8 cellular contexts compared by ENCODE assay signal in the genomic region with DNA sequence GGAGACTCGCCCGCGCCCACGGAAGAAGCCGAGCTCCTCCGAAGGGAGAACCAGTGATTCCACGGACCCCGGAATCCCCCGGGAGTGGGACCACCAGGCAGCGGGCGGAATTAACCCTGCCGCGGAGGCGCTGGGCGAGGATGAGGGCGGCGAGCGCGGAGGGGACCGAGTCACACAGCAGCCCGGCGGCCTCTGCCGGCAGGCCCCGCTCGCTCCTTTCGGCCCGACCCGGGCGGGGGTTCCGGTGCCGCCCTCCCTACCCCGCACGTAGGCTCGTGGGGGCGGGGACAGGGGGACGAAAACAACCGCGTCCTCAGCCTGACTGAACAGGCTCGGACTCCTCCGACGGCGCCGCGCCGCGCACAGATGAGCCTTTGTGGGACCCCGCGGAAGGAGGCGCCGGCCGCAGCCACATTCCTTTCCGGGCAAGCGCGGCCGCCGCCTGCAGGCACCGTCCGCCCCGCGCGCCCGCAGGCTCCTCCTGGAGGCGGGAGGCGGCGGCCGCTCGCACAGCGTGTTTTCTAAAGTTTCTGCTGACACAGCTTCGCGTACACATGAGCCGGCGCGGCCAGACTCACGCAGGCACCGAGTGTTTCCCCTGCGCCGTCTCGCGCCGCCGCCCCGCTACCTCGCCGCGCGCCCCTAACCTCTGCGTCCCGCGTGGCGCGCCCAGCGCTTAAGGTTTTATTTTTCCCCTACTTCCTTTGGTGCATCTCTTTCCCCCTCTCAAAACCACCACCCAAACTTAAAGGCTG.
DNase-seq lines count a peak whose midpoint lies in the region; ATAC-seq and TF ChIP-seq lines count a peak whose summit lies in the region.

No MANE protein-coding gene starts in this region.

- H3K9ac ChIP-seq in KMS-11 (peak overlapping the region; percentile 96), neural progenitor cell (peak overlapping the region; percentile 90), stomach smooth muscle (ENCODE audit: low read length in 2 of 2) (peak overlapping the region; percentile 89 to 93)

- H3K36me3 Mint-ChIP-seq in neural progenitor cell: peaks cover 6% of the 10 kb centered on the region

- peak; percentile 70 for ATAC-seq in GM21825 (IDR thresholded peaks at IDR 0.05; ENCODE audit: unreplicated experiment)
- ATAC-seq in RWPE2 (ENCODE audit: low read depth): peak; percentile 76

- H3K4me3 ChIP-seq in KMS-11 (IDR thresholded peaks at IDR 0.05; ENCODE audit: insufficient read depth, low read depth, low read length) (no peak overlapping the region), RWPE2 (ENCODE audit: severe bottlenecking) (peak overlapping the region; percentile 72), fibroblast of villous mesenchyme (ENCODE audit: low read depth, low read length) (peak overlapping the region; percentile 76), neural progenitor cell (peak overlapping the region; percentile 85), stomach smooth muscle (ENCODE audit: low read length in 2 of 2) (peak overlapping the region; percentile 75 to 83)

- in situ Hi-C loops in G401 (cut with HindIII; ENCODE audit: low sequenced_read_pairs): no loop called here

- H2AFZ ChIP-seq in KMS-11 (ENCODE audit: low read depth): peak overlapping the region; percentile 91
- H2AFZ ChIP-seq in neural progenitor cell (replicated peaks): peak overlapping the region; percentile 81

- H3K27me3 ChIP-seq in KMS-11 (ENCODE audit: insufficient read depth, low read depth) (no peaks in the 10 kb centered on the region), RWPE2 (ENCODE audit: insufficient read depth, poor library complexity, severe bottlenecking) (no peaks in the 10 kb centered on the region), neural progenitor cell (no peaks in the 10 kb centered on the region), stomach smooth muscle (ENCODE audit: control insufficient read depth in 1 of 2, insufficient read depth in 2 of 2, low read length in 2 of 2) (no peaks in the 10 kb centered on the region)

- H3K4me1 ChIP-seq in KMS-11 (ENCODE audit: low read depth, poor library complexity, severe bottlenecking) (peaks cover 58% of the 10 kb centered on the region), RWPE2 (ENCODE audit: insufficient read depth, poor library complexity, severe bottlenecking) (peaks cover 16% of the 10 kb centered on the region), neural progenitor cell (peaks cover 18% of the 10 kb centered on the region), stomach smooth muscle (ENCODE audit: control insufficient read depth, insufficient read depth, low read length) (peaks cover 8% of the 10 kb centered on the region)

- H4K20me1 ChIP-seq in KMS-11 (ENCODE audit: insufficient read depth): no peaks in the 10 kb centered on the region
- peaks cover 39% of the 10 kb centered on the region for H4K20me1 ChIP-seq in neural progenitor cell (ENCODE audit: low read depth)

- H3K9me3 ChIP-seq in RWPE2 (ENCODE audit: severe bottlenecking): no peaks in the 10 kb centered on the region
- no peaks in the 10 kb centered on the region for H3K9me3 ChIP-seq in neural progenitor cell (ENCODE audit: low read depth)
- no peaks in the 10 kb centered on the region for H3K9me3 ChIP-seq in stomach smooth muscle (ENCODE audit: control insufficient read depth in 2 of 2, low read length in 2 of 2)

- H3K4me2 ChIP-seq in KMS-11 (peak overlapping the region; percentile 93), neural progenitor cell (peak overlapping the region; percentile 97)

- no peaks in the 10 kb centered on the region for H3K36me3 ChIP-seq in KMS-11 (ENCODE audit: insufficient read depth)
- H3K36me3 ChIP-seq in RWPE2 (ENCODE audit: low read depth): no peaks in the 10 kb centered on the region
- no peaks in the 10 kb centered on the region for H3K36me3 ChIP-seq in neural progenitor cell
- no peaks in the 10 kb centered on the region for H3K36me3 ChIP-seq in stomach smooth muscle (ENCODE audit: control insufficient read depth in 2 of 2, insufficient read depth in 2 of 2, low read length in 2 of 2)

- H3K4me3 Mint-ChIP-seq in neural progenitor cell: peak overlapping the region; percentile 94

- peaks cover 15% of the 10 kb centered on the region for H3K9me3 Mint-ChIP-seq in neural progenitor cell

- TF ChIP-seq CTCF in KMS-11 (conservative IDR thresholded peaks at IDR 0.05; ENCODE audit: low read depth, low read length) (peak; percentile 26; the same call in 1 of the 2 replicates), RWPE2 (IDR thresholded peaks at IDR 0.05; ENCODE audit: poor library complexity, severe bottlenecking) (peak; percentile 55), fibroblast of villous mesenchyme (IDR thresholded peaks at IDR 0.05; ENCODE audit: insufficient read depth, low read depth, low read length) (peak; percentile 45), neural progenitor cell (IDR thresholded peaks at IDR 0.05) (peak; percentile 56)

- H3K79me2 ChIP-seq in KMS-11 (ENCODE audit: insufficient read depth, low read depth): peaks cover 77% of the 10 kb centered on the region
- H3K79me2 ChIP-seq in neural progenitor cell (ENCODE audit: low read depth): peaks cover 87% of the 10 kb centered on the region

- H3K27ac Mint-ChIP-seq in neural progenitor cell: peak overlapping the region; percentile 99

- H3K4me1 Mint-ChIP-seq in neural progenitor cell: peaks cover 32% of the 10 kb centered on the region

- peak overlapping the region; percentile 99 for H3K27ac ChIP-seq in KMS-11
- peak overlapping the region; percentile 87 for H3K27ac ChIP-seq in RWPE2 (ENCODE audit: poor library complexity, severe bottlenecking)
- peak overlapping the region; percentile 99 for H3K27ac ChIP-seq in neural progenitor cell
- H3K27ac ChIP-seq in stomach smooth muscle (ENCODE audit: low read length): peak overlapping the region; percentile 95

- DNase-seq in G401 (ENCODE audit: low spot score): peak; percentile 86
- DNase-seq in RWPE2 (ENCODE audit: low spot score): peak; percentile 79
- peak; percentile 82 for DNase-seq in activated gamma-delta T cell (lab: John Stamatoyannopoulos, UW)
- DNase-seq in fibroblast of villous mesenchyme (ENCODE audit: low read depth): peak; percentile 83
- DNase-seq in neural progenitor cell (ENCODE audit: low spot score): peak; percentile 96

- H3F3A ChIP-seq in neural progenitor cell (ENCODE audit: low read depth): peaks cover 33% of the 10 kb centered on the region

- H3K27me3 Mint-ChIP-seq in neural progenitor cell (ENCODE audit: insufficient read depth, low read depth): no peaks in the 10 kb centered on the region
